20 cellular contexts compared by ENCODE assay signal in the genomic region with DNA sequence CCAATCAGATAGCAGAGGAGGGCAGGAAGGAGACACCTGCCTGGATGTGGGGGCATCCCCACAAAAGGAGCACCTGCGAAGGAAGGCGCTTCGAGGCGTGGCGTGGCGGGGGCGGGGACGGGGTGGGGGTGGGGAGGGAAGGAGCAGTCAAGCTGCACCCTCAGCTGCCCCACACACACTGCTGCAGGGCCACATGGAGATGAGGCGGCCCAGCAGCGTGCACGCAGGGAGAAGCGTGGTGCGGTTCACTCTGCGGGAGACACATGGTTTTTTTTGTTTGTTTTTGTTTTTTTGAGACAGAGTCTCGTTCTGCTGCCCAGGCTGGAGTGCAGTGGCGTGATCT. TPM values are rescaled to one million over a fixed set of nuclear protein-coding genes. Genes with fewer than 3 reads are reported as not detected.
A peak's percentile ranks its signal among the peaks of the same experiment; 100 is the strongest.
DNase-seq lines count a peak whose midpoint lies in the region; ATAC-seq and TF ChIP-seq lines count a peak whose summit lies in the region.
"Had no signal": no experiment of that assay in that cellular context is flagged by ENCODE, and none has a peak within 500 bp of the region (broad histone marks: within the 10 kb centered on the region; RNA-seq: fewer than 3 reads in every experiment).

No MANE protein-coding gene starts in this region.

- no peak for DNase-seq in Calu3
- no peak for DNase-seq in H9
- DNase-seq in hepatocyte (ENCODE audit: low spot score) = no peak
- DNase-seq in NCI-H1048 (lab: John Stamatoyannopoulos, UW) = no peak
- no peak for DNase-seq in anterior cingulate cortex (lab: John Stamatoyannopoulos, UW)
- no peak for DNase-seq in MV-4-11 (lab: John Stamatoyannopoulos, UW)
- DNase-seq: GF-D8, HFFc6, NCI-H1417 treated with DMSO at 0.1 percent for 48 hours, NCI-H187 treated with DMSO at 0.1 percent for 48 hours, NCI-H446 treated with DMSO at 0.1 percent for 48 hours, RPMI8226, SIG-M5 had no signal

- no peak overlapping the region for H2BK12ac ChIP-seq in H9 (ENCODE audit: insufficient read length, low read depth, low read length)

- no peak overlapping the region for H3K56ac ChIP-seq in H9 (ENCODE audit: insufficient read length, low read depth, low read length)

- H2BK120ac ChIP-seq in H9 (ENCODE audit: low read depth, low read length, poor library complexity, severe bottlenecking) = no peak overlapping the region

- no peak overlapping the region for H3K18ac ChIP-seq in H9 (ENCODE audit: insufficient read length, low read depth, low read length)

- H2AFZ ChIP-seq in H9 (ENCODE audit: low read length) (no peak overlapping the region), hepatocyte (no peak overlapping the region)
- H2AFZ ChIP-seq: PC-9 had no signal

- H4K5ac ChIP-seq in H9 (ENCODE audit: insufficient read length, low read depth, low read length) = no peak overlapping the region

- no peak overlapping the region for H3K27ac Mint-ChIP-seq in Calu3 (ENCODE audit: unreplicated experiment)
- peak overlapping the region in 2 of 3 experiments; percentile 78 to 83; a peak in 3 of 7 replicates for H3K27ac Mint-ChIP-seq in H9
- H3K27ac Mint-ChIP-seq: B cell, HFFc6 had no signal

- no peak overlapping the region for H2BK15ac ChIP-seq in H9 (ENCODE audit: low read depth, low read length)

- CTCF ChIA-PET in Calu3 (lab: Charles Lee) = no interaction called here

- peaks cover 33% of the 10 kb centered on the region for H3K36me3 Mint-ChIP-seq in Calu3 (ENCODE audit: insufficient read depth, unreplicated experiment)
- H3K36me3 Mint-ChIP-seq in H9 (ENCODE audit: insufficient read depth in 1 of 3, low read depth in 3 of 3) = peaks cover 14 to 36% (median 27%) of the 10 kb centered on the region in 3 experiments; a peak in 6 of 7 replicates

- intact Hi-C loops in Calu3 (cut with micrococcal nuclease; ENCODE audit: unreplicated experiment) = no loop called here

- no peaks in the 10 kb centered on the region for H3K79me1 ChIP-seq in H9 (ENCODE audit: insufficient read depth, low read depth, low read length, poor library complexity, severe bottlenecking)

- ATAC-seq in GM19463 (IDR thresholded peaks at IDR 0.05; ENCODE audit: unreplicated experiment) = no peak
- ATAC-seq: A549 had no signal

- H3K4me2 ChIP-seq in H9 (ENCODE audit: insufficient read depth, insufficient read length, low read length) (no peak overlapping the region), hepatocyte (no peak overlapping the region)
- H3K4me2 ChIP-seq: A549, KMS-11, PC-9, SK-N-SH had no signal

- no peak overlapping the region for H2BK5ac ChIP-seq in H9 (ENCODE audit: insufficient read length, low read length)

- no peaks in the 10 kb centered on the region for H3K9me3 Mint-ChIP-seq in Calu3 (ENCODE audit: low read depth, unreplicated experiment)
- H3K9me3 Mint-ChIP-seq in H9 = no peaks in the 10 kb centered on the region
- H3K9me3 Mint-ChIP-seq: HFFc6 had no signal

- H3K4me1 Mint-ChIP-seq in Calu3 (ENCODE audit: low read depth, unreplicated experiment) (peaks cover 17% of the 10 kb centered on the region), H9 (peaks cover 11 to 20% of the 10 kb centered on the region in 2 experiments)
- H3K4me1 Mint-ChIP-seq: B cell had no signal

- no peak overlapping the region for H3K14ac ChIP-seq in H9 (ENCODE audit: insufficient read depth, low read length)

- H3K9me2 ChIP-seq in hepatocyte (replicated peaks; ENCODE audit: insufficient read depth) = no peaks in the 10 kb centered on the region
- H3K9me2 ChIP-seq: SK-N-SH had no signal

- H3T11ph ChIP-seq in H9 (ENCODE audit: low read length) = no peak overlapping the region

- H3K4me1 ChIP-seq in H9 (ENCODE audit: insufficient read depth, low read length) = no peaks in the 10 kb centered on the region; the same call in 1 of the 2 replicates
- H3K4me1 ChIP-seq in hepatocyte (ENCODE audit: insufficient read depth) = peaks cover 15% of the 10 kb centered on the region
- peaks cover 4 to 9% of the 10 kb centered on the region in 2 donors for H3K4me1 ChIP-seq in mucosa of rectum (ENCODE audit: control insufficient read depth in 2 of 2, insufficient read depth in 2 of 2, low read length in 2 of 2)
- H3K4me1 ChIP-seq: A549 had no signal

- no peaks in the 10 kb centered on the region for H3K23me2 ChIP-seq in H9 (ENCODE audit: insufficient read length, low read depth, low read length, poor library complexity, severe bottlenecking)

- WGBS in H9 (ENCODE audit: extremely low coverage, insufficient read length, low lambda C conversion rate) = no CpG with 5 or more reads among the region's 16 CpGs
- 95% methylated on average over 15 of the region's 16 CpGs for WGBS in hepatocyte (ENCODE audit: low lambda C conversion rate, missing lambda C conversion rate)

- H4K8ac ChIP-seq in H9 (replicated peaks; ENCODE audit: insufficient read length, low read depth, low read length) = no peak overlapping the region

- H3K79me2 ChIP-seq in H9 (ENCODE audit: insufficient read depth, low read length) (no peaks in the 10 kb centered on the region), hepatocyte (peaks cover 29% of the 10 kb centered on the region)

- no peak overlapping the region for H3K4ac ChIP-seq in H9 (ENCODE audit: low read depth, low read length)

- no peaks in the 10 kb centered on the region for H3K27me3 ChIP-seq in H9 (ENCODE audit: insufficient read depth, low read length)
- no peaks in the 10 kb centered on the region for H3K27me3 ChIP-seq in hepatocyte
- H3K27me3 ChIP-seq in mucosa of rectum (ENCODE audit: control insufficient read depth in 2 of 2, insufficient read depth in 2 of 2, low read length in 2 of 2) = no peaks in the 10 kb centered on the region

- H4K91ac ChIP-seq in H9 (ENCODE audit: insufficient read length, low read depth, low read length) = no peak overlapping the region

- no peaks in the 10 kb centered on the region for H3K36me3 ChIP-seq in hepatocyte (replicated peaks; ENCODE audit: insufficient read depth, low read depth)
- peaks cover 15 to 18% of the 10 kb centered on the region in 2 donors for H3K36me3 ChIP-seq in mucosa of rectum (ENCODE audit: control insufficient read depth in 2 of 2, insufficient read depth in 2 of 2, low read length in 2 of 2)

- H3K4me3 Mint-ChIP-seq in Calu3 (ENCODE audit: low read depth, unreplicated experiment) (peak overlapping the region; percentile 23), H9 (no peak overlapping the region)
- H3K4me3 Mint-ChIP-seq: B cell, HFFc6 had no signal

- H2AK5ac ChIP-seq in H9 (ENCODE audit: insufficient read length, low read length) = no peak overlapping the region

- no TSS peak for BruUV-seq in Calu3 (replicated peaks; lab: Mats Ljungman, UMichigan)

- H4K20me1 ChIP-seq in H9 (ENCODE audit: control insufficient read depth, insufficient read depth, insufficient read length) = no peaks in the 10 kb centered on the region
- H4K20me1 ChIP-seq in hepatocyte (ENCODE audit: insufficient read depth, poor library complexity, severe bottlenecking) = no peaks in the 10 kb centered on the region

- H3K4me3 ChIP-seq in hepatocyte (no peak overlapping the region), mucosa of rectum (ENCODE audit: low read length in 2 of 2) (no peak overlapping the region)
- H3K4me3 ChIP-seq: A549, PC-9 had no signal

- H3K23ac ChIP-seq in H9 (ENCODE audit: insufficient read length, low read depth, low read length) = no peak overlapping the region

- no peak overlapping the region for H3K27ac ChIP-seq in H9 (ENCODE audit: insufficient read length, low read depth, low read length)
- H3K27ac ChIP-seq in hepatocyte = peak overlapping the region; percentile 14
- H3K27ac ChIP-seq in mucosa of rectum (ENCODE audit: low read depth in 2 of 2, low read length in 2 of 2) = peak overlapping the region; percentile 41 to 62
- H3K27ac ChIP-seq: A549, KMS-11 had no signal

- no peaks in the 10 kb centered on the region for H3K9me3 ChIP-seq in H9 (ENCODE audit: control insufficient read depth, low read depth, low read length)
- no peaks in the 10 kb centered on the region for H3K9me3 ChIP-seq in hepatocyte (ENCODE audit: low read depth)
- H3K9me3 ChIP-seq in mucosa of rectum (ENCODE audit: control insufficient read depth in 2 of 2, low read length in 2 of 2) = no peaks in the 10 kb centered on the region
- H3K9me3 ChIP-seq: A549, SK-N-SH had no signal

- no peak for TF ChIP-seq CTCF in Calu3 (IDR thresholded peaks at IDR 0.05; ENCODE audit: unreplicated experiment)
- no peak for TF ChIP-seq CTCF in H9 (conservative IDR thresholded peaks at IDR 0.05)
- no peak for TF ChIP-seq CTCF in hepatocyte (IDR thresholded peaks at IDR 0.05; ENCODE audit: poor library complexity)

- no peak overlapping the region for H2BK20ac ChIP-seq in H9 (ENCODE audit: low read depth, low read length, poor library complexity, severe bottlenecking)

- H3K27me3 Mint-ChIP-seq in Calu3 (ENCODE audit: unreplicated experiment) (no peaks in the 10 kb centered on the region), H9 (ENCODE audit: low read depth) (no peaks in the 10 kb centered on the region)
- H3K27me3 Mint-ChIP-seq: B cell had no signal

- H3K9ac ChIP-seq in H9 (ENCODE audit: extremely low read depth, insufficient read length, low read length) (no peak overlapping the region), mucosa of rectum (ENCODE audit: low read depth in 1 of 2, low read length in 2 of 2) (no peak overlapping the region)
- H3K9ac ChIP-seq: KMS-11, SK-N-SH had no signal

RNA-seq across cellular contexts. Expression of gene ANKRD27, which starts 21.4 kb away (rescaled TPM):
- total RNA-seq in Calu3 (2022) (40.8 and 41.2 TPM in 2 replicates), H9 (2021) (40.7 and 41.6 TPM in 2 replicates), hepatocyte (30.5 and 32.6 TPM in 2 replicates)
- 20.9 and 24.3 TPM in 2 replicates for polyA plus RNA-seq in hepatocyte

RNA-seq across cellular contexts. Expression of gene RGS9BP, which starts 22.1 kb away (rescaled TPM):
- total RNA-seq in Calu3 (2022) (0.28 and 0.71 TPM in 2 replicates), H9 (2021) (0.09 and 0.13 TPM in 2 replicates), hepatocyte (3.1 and 4.0 TPM in 2 replicates)
- polyA plus RNA-seq in hepatocyte = 2.1 and 3.0 TPM in 2 replicates

RNA-seq across cellular contexts. Expression of gene NUDT19, which starts 38.0 kb away (rescaled TPM):
- total RNA-seq in Calu3 (2022) (20.3 and 21.1 TPM in 2 replicates), H9 (2021) (6.1 TPM in 2 replicates), hepatocyte (7.6 and 10.2 TPM in 2 replicates)
- 3.8 and 5.6 TPM in 2 replicates for polyA plus RNA-seq in hepatocyte
